In the genomic region with DNA sequence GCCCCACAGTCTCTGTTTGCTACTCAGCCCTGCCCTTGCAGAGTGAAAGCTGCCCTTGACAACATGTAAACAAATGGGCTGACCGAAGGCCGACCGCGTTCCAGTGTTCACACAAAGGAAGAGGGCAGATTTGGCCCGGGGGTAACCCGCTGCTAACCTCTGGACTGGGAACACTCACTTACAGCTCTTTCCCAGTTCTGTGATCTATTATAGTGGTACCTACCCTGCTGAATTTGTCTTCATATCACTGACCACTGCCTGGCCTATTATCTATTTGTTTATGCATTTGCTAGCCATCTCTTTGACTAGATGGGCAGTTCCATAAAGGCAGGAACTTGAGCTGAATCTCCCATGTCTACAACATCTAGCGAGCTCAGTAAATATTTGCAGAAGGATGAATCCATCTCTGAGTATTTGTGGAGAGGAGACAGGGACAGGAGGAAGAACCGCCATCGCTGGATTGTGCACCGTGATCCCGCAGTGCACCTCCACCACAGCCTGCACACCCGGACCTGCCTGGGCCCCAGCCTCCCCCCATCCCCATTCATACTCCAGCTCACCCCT, we compare ENCODE assay signal across 17 cellular contexts. TPM values are rescaled to one million over a fixed set of nuclear protein-coding genes. Genes with fewer than 3 reads are reported as not detected.
DNase-seq lines count a peak whose midpoint lies in the region; ATAC-seq and TF ChIP-seq lines count a peak whose summit lies in the region.
"Had no signal": no experiment of that assay in that cellular context is flagged by ENCODE, and none has a peak within 500 bp of the region (broad histone marks: within the 10 kb centered on the region; RNA-seq: fewer than 3 reads in every experiment).

No MANE protein-coding gene starts in this region.

- TF ChIP-seq RAD21 in liver (IDR thresholded peaks at IDR 0.05): peak in 1 of 2 donors; percentile 40

- no peaks in the 10 kb centered on the region for H4K20me1 ChIP-seq in PC-3 (ENCODE audit: low read length)

- H3K36me3 ChIP-seq in PC-3 (ENCODE audit: low read depth, low read length) (no peaks in the 10 kb centered on the region), liver (ENCODE audit: control insufficient read depth in 4 of 4, insufficient read depth in 3 of 4, low read depth in 1 of 4, low read length in 3 of 4) (no peaks in the 10 kb centered on the region)

- H3K79me2 ChIP-seq in PC-3 (ENCODE audit: low read length): no peaks in the 10 kb centered on the region

- no TSS peak for BruUV-seq in PC-3 (replicated peaks; lab: Mats Ljungman, UMichigan)

- H3K4me2 ChIP-seq in PC-3 (ENCODE audit: low read length): no peak overlapping the region

- no peak overlapping the region for H2AFZ ChIP-seq in PC-3 (ENCODE audit: low read length)

- H3K4me3 ChIP-seq in PC-3 (ENCODE audit: low read length) (no peak overlapping the region), liver (ENCODE audit: low read depth in 1 of 3, low read length in 3 of 3) (no peak overlapping the region)
- H3K4me3 ChIP-seq: upper lobe of right lung had no signal

- POLR2A ChIA-PET in PC-3 (lab: Charles Lee; ENCODE audit: unreplicated experiment): no interaction called here

- ATAC-seq in PC-3: peak; percentile 24
- ATAC-seq: activated naive CD4-positive, alpha-beta T cell treated with anti-CD3 and anti-CD28 coated beads, Interleukin-2, amount 50 U/mL, for 72 hours had no signal

- intact Hi-C loops in PC-3 (cut with micrococcal nuclease): no loop called here

- H3K9me2 ChIP-seq in PC-3 (replicated peaks; ENCODE audit: low read length): no peaks in the 10 kb centered on the region

- TF ChIP-seq CTCF in PC-3 (conservative IDR thresholded peaks at IDR 0.05; ENCODE audit: low read depth, low read length): no peak
- no peak for TF ChIP-seq CTCF in liver (IDR thresholded peaks at IDR 0.05; ENCODE audit: low read depth, low read length, missing input control)

- H3K27ac ChIP-seq in PC-3 (ENCODE audit: low read length) (no peak overlapping the region), liver (ENCODE audit: low read depth in 1 of 2, low read length in 2 of 2) (peak overlapping the region; percentile 17 to 69)
- H3K27ac ChIP-seq: upper lobe of right lung had no signal

- peaks cover 9% of the 10 kb centered on the region for H3K4me1 ChIP-seq in PC-3 (ENCODE audit: insufficient read depth, low read length)
- H3K4me1 ChIP-seq in liver (ENCODE audit: control insufficient read depth in 4 of 4, insufficient read depth in 4 of 4, low read length in 3 of 4): peaks cover 29 to 73% (median 53%) of the 10 kb centered on the region in 4 donors

- no peaks in the 10 kb centered on the region for H3F3A ChIP-seq in PC-3 (ENCODE audit: low read length, unreplicated experiment)

- H3K9me3 ChIP-seq in PC-3 (ENCODE audit: low read length) (no peaks in the 10 kb centered on the region), liver (ENCODE audit: control insufficient read depth in 4 of 4, low read length in 3 of 4) (no peaks in the 10 kb centered on the region)
- H3K9me3 ChIP-seq: upper lobe of right lung had no signal

- CTCF ChIA-PET in PC-3 (lab: Charles Lee): no interaction called here

- DNase-seq in NCI-H345 (lab: John Stamatoyannopoulos, UW) (peak; percentile 47), NCI-H345 treated with DMSO at 0.1 percent for 48 hours (lab: John Stamatoyannopoulos, UW; ENCODE audit: unreplicated experiment) (no peak), PC-3 (peak; percentile 14), T-helper 1 cell (no peak), H4 (ENCODE audit: low spot score) (no peak)
- DNase-seq in stimulated activated naive CD4-positive, alpha-beta T cell treated with Interleukin-2 at 50 U/mL for 16 hours (lab: John Stamatoyannopoulos, UW): no peak
- DNase-seq in activated CD4-positive, CD25-positive, alpha-beta regulatory T cell treated with anti-CD3 and anti-CD28 coated beads, Interleukin-2, amount 50 U/mL, for 72 hours: no peak
- DNase-seq: activated CD4-positive, alpha-beta T cell treated with anti-CD3 and anti-CD28 coated beads, Interleukin-2, amount 50 U/mL, for 4 hours; COR-L47; dermis blood vessel endothelial cell; IMR-90; NCI-H1436; NCI-H526 treated with DMSO at 0.1 percent for 48 hours; RPMI8226 had no signal

- H3K27me3 ChIP-seq in PC-3 (ENCODE audit: low read length) (no peaks in the 10 kb centered on the region), liver (ENCODE audit: control insufficient read depth in 4 of 4, insufficient read depth in 4 of 4, low read length in 3 of 4) (no peaks in the 10 kb centered on the region)
- H3K27me3 ChIP-seq: upper lobe of right lung had no signal

- no peak overlapping the region for H3K9ac ChIP-seq in PC-3 (ENCODE audit: low read length)
- H3K9ac ChIP-seq in liver (ENCODE audit: low read depth in 1 of 2, low read length in 2 of 2): no peak overlapping the region

- WGBS in liver: 26% methylated on average over 12 of the region's 12 CpGs

TF ChIP-seq in liver, 16 proteins besides CTCF, POLR2A, EP300 and RAD21:
- TF ChIP-seq, protein P1, sequence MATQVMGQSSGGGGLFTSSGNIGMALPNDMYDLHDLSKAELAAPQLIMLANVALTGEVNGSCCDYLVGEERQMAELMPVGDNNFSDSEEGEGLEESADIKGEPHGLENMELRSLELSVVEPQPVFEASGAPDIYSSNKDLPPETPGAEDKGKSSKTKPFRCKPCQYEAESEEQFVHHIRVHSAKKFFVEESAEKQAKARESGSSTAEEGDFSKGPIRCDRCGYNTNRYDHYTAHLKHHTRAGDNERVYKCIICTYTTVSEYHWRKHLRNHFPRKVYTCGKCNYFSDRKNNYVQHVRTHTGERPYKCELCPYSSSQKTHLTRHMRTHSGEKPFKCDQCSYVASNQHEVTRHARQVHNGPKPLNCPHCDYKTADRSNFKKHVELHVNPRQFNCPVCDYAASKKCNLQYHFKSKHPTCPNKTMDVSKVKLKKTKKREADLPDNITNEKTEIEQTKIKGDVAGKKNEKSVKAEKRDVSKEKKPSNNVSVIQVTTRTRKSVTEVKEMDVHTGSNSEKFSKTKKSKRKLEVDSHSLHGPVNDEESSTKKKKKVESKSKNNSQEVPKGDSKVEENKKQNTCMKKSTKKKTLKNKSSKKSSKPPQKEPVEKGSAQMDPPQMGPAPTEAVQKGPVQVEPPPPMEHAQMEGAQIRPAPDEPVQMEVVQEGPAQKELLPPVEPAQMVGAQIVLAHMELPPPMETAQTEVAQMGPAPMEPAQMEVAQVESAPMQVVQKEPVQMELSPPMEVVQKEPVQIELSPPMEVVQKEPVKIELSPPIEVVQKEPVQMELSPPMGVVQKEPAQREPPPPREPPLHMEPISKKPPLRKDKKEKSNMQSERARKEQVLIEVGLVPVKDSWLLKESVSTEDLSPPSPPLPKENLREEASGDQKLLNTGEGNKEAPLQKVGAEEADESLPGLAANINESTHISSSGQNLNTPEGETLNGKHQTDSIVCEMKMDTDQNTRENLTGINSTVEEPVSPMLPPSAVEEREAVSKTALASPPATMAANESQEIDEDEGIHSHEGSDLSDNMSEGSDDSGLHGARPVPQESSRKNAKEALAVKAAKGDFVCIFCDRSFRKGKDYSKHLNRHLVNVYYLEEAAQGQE (IDR thresholded peaks at IDR 0.05): peak; percentile 56
- TF ChIP-seq YY1 (IDR thresholded peaks at IDR 0.05): no peak
- TF ChIP-seq FOXA1 (IDR thresholded peaks at IDR 0.05): no peak
- TF ChIP-seq EGR1 (IDR thresholded peaks at IDR 0.05; ENCODE audit: low read depth in 2 of 2): peak in 1 of 2 donors; percentile 55
- peak in 1 of 2 donors; percentile 29 for TF ChIP-seq GABPA (IDR thresholded peaks at IDR 0.05 in 1 of 2, conservative IDR thresholded peaks at IDR 0.05 in 1 of 2)
- peak in 1 of 2 donors; percentile 50 for TF ChIP-seq JUND (IDR thresholded peaks at IDR 0.05)
- TF ChIP-seq FOXA2 (IDR thresholded peaks at IDR 0.05): peak; percentile 50
- TF ChIP-seq, protein P2, sequence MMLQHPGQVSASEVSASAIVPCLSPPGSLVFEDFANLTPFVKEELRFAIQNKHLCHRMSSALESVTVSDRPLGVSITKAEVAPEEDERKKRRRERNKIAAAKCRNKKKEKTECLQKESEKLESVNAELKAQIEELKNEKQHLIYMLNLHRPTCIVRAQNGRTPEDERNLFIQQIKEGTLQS (IDR thresholded peaks at IDR 0.05): no peak
- peak; percentile 67 for TF ChIP-seq HNF4G (IDR thresholded peaks at IDR 0.05)
- TF ChIP-seq, protein P3, sequence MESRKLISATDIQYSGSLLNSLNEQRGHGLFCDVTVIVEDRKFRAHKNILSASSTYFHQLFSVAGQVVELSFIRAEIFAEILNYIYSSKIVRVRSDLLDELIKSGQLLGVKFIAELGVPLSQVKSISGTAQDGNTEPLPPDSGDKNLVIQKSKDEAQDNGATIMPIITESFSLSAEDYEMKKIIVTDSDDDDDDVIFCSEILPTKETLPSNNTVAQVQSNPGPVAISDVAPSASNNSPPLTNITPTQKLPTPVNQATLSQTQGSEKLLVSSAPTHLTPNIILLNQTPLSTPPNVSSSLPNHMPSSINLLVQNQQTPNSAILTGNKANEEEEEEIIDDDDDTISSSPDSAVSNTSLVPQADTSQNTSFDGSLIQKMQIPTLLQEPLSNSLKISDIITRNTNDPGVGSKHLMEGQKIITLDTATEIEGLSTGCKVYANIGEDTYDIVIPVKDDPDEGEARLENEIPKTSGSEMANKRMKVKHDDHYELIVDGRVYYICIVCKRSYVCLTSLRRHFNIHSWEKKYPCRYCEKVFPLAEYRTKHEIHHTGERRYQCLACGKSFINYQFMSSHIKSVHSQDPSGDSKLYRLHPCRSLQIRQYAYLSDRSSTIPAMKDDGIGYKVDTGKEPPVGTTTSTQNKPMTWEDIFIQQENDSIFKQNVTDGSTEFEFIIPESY (IDR thresholded peaks at IDR 0.05): peak; percentile 52
- peak; percentile 35 for TF ChIP-seq NR2F2 (IDR thresholded peaks at IDR 0.05)
- TF ChIP-seq TAF1 (conservative IDR thresholded peaks at IDR 0.05): no peak
- TF ChIP-seq HNF4A (conservative IDR thresholded peaks at IDR 0.05): peak; percentile 88 to 93
- TF ChIP-seq, protein P4, sequence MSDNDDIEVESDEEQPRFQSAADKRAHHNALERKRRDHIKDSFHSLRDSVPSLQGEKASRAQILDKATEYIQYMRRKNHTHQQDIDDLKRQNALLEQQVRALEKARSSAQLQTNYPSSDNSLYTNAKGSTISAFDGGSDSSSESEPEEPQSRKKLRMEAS (IDR thresholded peaks at IDR 0.05): peak; percentile 82
- peak; percentile 77 for TF ChIP-seq SP1 (IDR thresholded peaks at IDR 0.05)
- TF ChIP-seq RXRA (IDR thresholded peaks at IDR 0.05): peak; percentile 82 to 97

RNA-seq across cellular contexts. Expression of a gene that starts 15.3 kb away (rescaled TPM):
- 3.9 and 4.4 TPM in 2 replicates for total RNA-seq in PC-3 (2014; rRNA removed)
- total RNA-seq in liver: 1 to 10 TPM; 3.1 to 5.7 TPM
- polyA plus RNA-seq in liver: 10 to 100 TPM in 1 of 2 donors, 1 to 10 TPM in 1; 4.8 to 11.9 TPM
- total RNA-seq in H4 (2014; rRNA removed; shearing (Covaris generic)): 2.1 and 3.3 TPM in 2 replicates

Comparison
In these comparisons a context has a peak if more than half of its experiments do, and no peak if none do; other contexts are left out.
1. DNase-seq: peak in NCI-H345 (single experiment) and PC-3 (single experiment); none in NCI-H345 treated with DMSO at 0.1 percent for 48 hours (single experiment), stimulated activated naive CD4-positive, alpha-beta T cell treated with Interleukin-2 at 50 U/mL for 16 hours (single experiment), activated CD4-positive, CD25-positive, alpha-beta regulatory T cell treated with anti-CD3 and anti-CD28 coated beads, Interleukin-2, amount 50 U/mL, for 72 hours (single experiment), T-helper 1 cell (0 of 5) and H4 (single experiment).